In genomic region chr3:118269537-118270125, GRCh38 we compare ENCODE assay signal across 17 cellular contexts.
DNase-seq lines count a peak whose midpoint lies in the region; ATAC-seq and TF ChIP-seq lines count a peak whose summit lies in the region.
"Had no signal": no experiment of that assay in that cellular context is flagged by ENCODE, and none has a peak within 500 bp of the region (broad histone marks: within the 10 kb centered on the region; RNA-seq: fewer than 3 reads in every experiment).

No MANE protein-coding gene starts in this region.

- DNase-seq in NCI-H2227 (lab: John Stamatoyannopoulos, UW; ENCODE audit: unreplicated experiment): peak; percentile 18
- no peak for DNase-seq in NCI-H2227 treated with DMSO at 0.1 percent for 48 hours (lab: John Stamatoyannopoulos, UW)
- DNase-seq in Right ventricle myocardium inferior (ENCODE audit: missing footprints): peak; percentile 17
- DNase-seq in Right ventricle myocardium superior: no peak
- peak; percentile 77 for DNase-seq in chondrocyte (ENCODE audit: low spot score)
- DNase-seq in testis: no peak
- DNase-seq in AG08395 (ENCODE audit: low spot score): no peak
- DNase-seq in activated naive CD4-positive, alpha-beta T cell treated with anti-CD3 and anti-CD28 coated beads, Interleukin-2, amount 50 U/mL, for 16 hours: no peak
- DNase-seq: ACHN; AML-193; Caco-2; CD4-positive, alpha-beta T cell; DMS79 treated with DMSO at 0.1 percent for 48 hours; GM23248; HCEC 1CT had no signal

- H3K9me3 Mint-ChIP-seq in chondrocyte (ENCODE audit: low read depth): peaks cover 17% of the 10 kb centered on the region

- intact Hi-C loops in Right ventricle myocardium inferior (cut with DNase I): no loop called here
- intact Hi-C loops in Right ventricle myocardium superior (cut with DNase I): no loop called here
- intact Hi-C loops in testis (cut with DNase I; ENCODE audit: low total_unique reads): no loop called here

- peak overlapping the region; percentile 35 to 42 for H3K4me3 ChIP-seq in testis
- H3K4me3 ChIP-seq: GM12878, GM23248 had no signal

- no peak overlapping the region for H3K4me3 Mint-ChIP-seq in chondrocyte (ENCODE audit: unreplicated experiment)
- H3K4me3 Mint-ChIP-seq: CD4-positive, alpha-beta T cell had no signal

- H3K27ac ChIP-seq in testis: no peak overlapping the region
- H3K27ac ChIP-seq: C4-2B, GM23248 had no signal

- no peak overlapping the region for H3K27ac Mint-ChIP-seq in chondrocyte (ENCODE audit: unreplicated experiment)
- H3K27ac Mint-ChIP-seq: CD4-positive, alpha-beta T cell had no signal

- no peaks in the 10 kb centered on the region for H3K9me3 ChIP-seq in testis
- H3K9me3 ChIP-seq: Caco-2 had no signal

- H3K27me3 ChIP-seq in testis: no peaks in the 10 kb centered on the region

- ATAC-seq in Right ventricle myocardium inferior: no peak
- ATAC-seq in Right ventricle myocardium superior (ENCODE audit: poor library complexity): no peak
- ATAC-seq: GM12878 had no signal

- TF ChIP-seq CTCF in chondrocyte (IDR thresholded peaks at IDR 0.05): no peak
- no peak for TF ChIP-seq CTCF in testis (IDR thresholded peaks at IDR 0.05)

- no peaks in the 10 kb centered on the region for H3K4me1 Mint-ChIP-seq in chondrocyte (ENCODE audit: low read depth)

- H3K27me3 Mint-ChIP-seq in chondrocyte (ENCODE audit: low read depth): no peaks in the 10 kb centered on the region
- H3K27me3 Mint-ChIP-seq: CD4-positive, alpha-beta T cell had no signal

- H3K4me1 ChIP-seq in testis: no peaks in the 10 kb centered on the region
- H3K4me1 ChIP-seq: Caco-2 had no signal

- no peak for TF ChIP-seq POLR2A in testis (IDR thresholded peaks at IDR 0.05)

- WGBS in testis, 2 donors: 48 to 83% methylated on average over 17 to 38 of the region's 38 CpGs

- no peaks in the 10 kb centered on the region for H3K36me3 Mint-ChIP-seq in chondrocyte (ENCODE audit: low read depth)

- no peaks in the 10 kb centered on the region for H3K36me3 ChIP-seq in testis (ENCODE audit: low read depth, missing control alignments)

Comparison
In these comparisons a context has a peak if more than half of its experiments do, and no peak if none do; other contexts are left out.
1. DNase-seq: peak in NCI-H2227 (single experiment), Right ventricle myocardium inferior (single experiment) and chondrocyte (single experiment); none in NCI-H2227 treated with DMSO at 0.1 percent for 48 hours (single experiment), Right ventricle myocardium superior (single experiment), testis (single experiment), AG08395 (single experiment) and activated naive CD4-positive, alpha-beta T cell treated with anti-CD3 and anti-CD28 coated beads, Interleukin-2, amount 50 U/mL, for 16 hours (single experiment).